Comparison of ENCODE assay signal across 8 cellular contexts in genomic region chr6:30885999-30886896, GRCh38.
DNase-seq lines count a peak whose midpoint lies in the region; ATAC-seq lines count a peak whose summit lies in the region.

No MANE protein-coding gene starts in this region.

- ATAC-seq in GM18907 (IDR thresholded peaks at IDR 0.05; ENCODE audit: unreplicated experiment) (no peak), GM21528 (IDR thresholded peaks at IDR 0.05; ENCODE audit: low FRiP score, unreplicated experiment) (no peak)

- peak; percentile 62 for DNase-seq in activated effector memory CD4-positive, alpha-beta T cell treated with anti-CD3 and anti-CD28 coated beads, Interleukin-2, amount 50 U/mL, for 16 hours
- DNase-seq in activated effector memory CD4-positive, alpha-beta T cell treated with Interleukin-2 at 50 U/mL for 16 hours, result no peak
- DNase-seq in NCI-H748 (lab: John Stamatoyannopoulos, UW; ENCODE audit: unreplicated experiment) (peak; percentile 92), anterior cingulate cortex (lab: John Stamatoyannopoulos, UW) (peak in 50 of 58 donors; percentile 16 to 88 (median 57)), hepatic stellate cell (ENCODE audit: low spot score) (peak; percentile 88), posterior cingulate gyrus (peak in 9 of 10 donors; percentile 55 to 94 (median 67))

- intact Hi-C loops in posterior cingulate gyrus (cut with DNase I), result loop anchor here (2.0 to 10.0 kb wide), 3 partner anchors 23 to 211 kb away; partner anchors contain the start of genes DHX16, GTF2H4 and VARS2
